ENCODE assay signal across 30 cellular contexts in the genomic region with DNA sequence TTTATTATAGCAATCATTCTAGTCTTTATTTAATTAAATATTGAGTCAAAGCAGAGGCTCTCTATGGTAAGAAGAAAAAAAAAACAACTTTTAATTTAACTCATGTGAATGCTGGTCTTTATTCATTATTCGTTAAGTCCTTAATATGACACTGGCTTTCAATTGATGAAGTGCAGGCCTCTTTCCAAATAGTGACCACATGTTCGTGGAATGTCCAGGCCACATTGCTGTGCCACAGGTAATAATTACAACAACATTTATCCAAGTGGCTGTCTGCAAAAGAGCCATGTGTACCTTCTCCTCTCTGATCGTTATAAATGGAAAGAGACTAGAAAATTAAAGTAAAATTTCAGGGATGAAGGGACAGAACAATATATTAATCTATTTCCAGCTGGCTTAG.
"Had no signal": no experiment of that assay in that cellular context is flagged by ENCODE, and none has a peak within 500 bp of the region (broad histone marks: within the 10 kb centered on the region; RNA-seq: fewer than 3 reads in every experiment).

No MANE protein-coding gene starts in this region.

- DNase-seq: activated B cell treated with CpG ODN at 0.5 μM for 24 hours; activated CD4-positive, alpha-beta T cell treated with anti-CD3 and anti-CD28 coated beads for 48 hours; activated CD4-positive, alpha-beta T cell treated with anti-CD3 and anti-CD28 coated beads, Interleukin-2, amount 50 U/mL, for 1 hour; activated CD4-positive, alpha-beta T cell treated with anti-CD3 and anti-CD28 coated beads, Interleukin-2, amount 50 U/mL, for 48 hours; activated CD8-positive, alpha-beta memory T cell treated with anti-CD3 and anti-CD28 coated beads for 24 hours; activated CD8-positive, alpha-beta T cell treated with anti-CD3 and anti-CD28 coated beads for 36 hours; activated effector memory CD4-positive, alpha-beta T cell treated with anti-CD3 and anti-CD28 coated beads, Interleukin-2, amount 50 U/mL, for 16 hours; activated naive CD4-positive, alpha-beta T cell treated with anti-CD3 and anti-CD28 coated beads for 36 hours; activated naive CD8-positive, alpha-beta T cell treated with anti-CD3 and anti-CD28 coated beads for 36 hours; activated naive CD8-positive, alpha-beta T cell treated with anti-CD3 and anti-CD28 coated beads, Interleukin-2, amount 50 U/mL, for 24 hours; activated T-cell treated with anti-CD3 and anti-CD28 coated beads, Interleukin-2, amount 50 U/mL, for 4 hours; amygdala; aorta; body of pancreas; caudate nucleus; cortex of kidney; dermis blood vessel endothelial cell; effector CD4-positive, alpha-beta T cell; effector memory CD8-positive, alpha-beta T cell; esophagus squamous epithelium; foreskin melanocyte; heart right ventricle; T-helper 17 cell; T1000; WERI-Rb-1 had no signal

- H3K27ac ChIP-seq: adrenal gland, body of pancreas, epithelial cell of prostate, esophagus squamous epithelium, gastroesophageal sphincter, heart right ventricle, WERI-Rb-1 had no signal

- H3K4me3 ChIP-seq: adrenal gland, body of pancreas, esophagus squamous epithelium, gastroesophageal sphincter, heart right ventricle had no signal

- ATAC-seq: activated CD4-positive, CD25-positive, alpha-beta regulatory T cell treated with anti-CD3 and anti-CD28 coated beads, Interleukin-2, amount 50 U/mL, for 24 hours; activated CD8-positive, alpha-beta T cell treated with anti-CD3 and anti-CD28 coated beads for 36 hours; activated naive CD8-positive, alpha-beta T cell treated with anti-CD3 and anti-CD28 coated beads, Interleukin-2, amount 50 U/mL, for 24 hours; activated T-cell treated with anti-CD3 and anti-CD28 coated beads, Interleukin-2, amount 50 U/mL, for 4 hours; activated T-helper 17 cell treated with anti-CD3 and anti-CD28 coated beads, Interleukin-2, amount 50 U/mL, for 72 hours; body of pancreas; effector memory CD8-positive, alpha-beta T cell; gastroesophageal sphincter; heart right ventricle; T-helper 17 cell had no signal

- H3K36me3 ChIP-seq: adrenal gland, esophagus squamous epithelium, gastroesophageal sphincter, heart right ventricle, WERI-Rb-1 had no signal

- H3K27me3 ChIP-seq: adrenal gland, body of pancreas, esophagus squamous epithelium, gastroesophageal sphincter, heart right ventricle had no signal

- H3K4me1 ChIP-seq: adrenal gland, body of pancreas, esophagus squamous epithelium, gastroesophageal sphincter, heart right ventricle had no signal

- H3K9me3 ChIP-seq: adrenal gland, body of pancreas, esophagus squamous epithelium, gastroesophageal sphincter, heart right ventricle had no signal
